8 cellular contexts compared by ENCODE assay signal in genomic region chr19:3505598-3506383, GRCh38. TPM values are rescaled to one million over a fixed set of nuclear protein-coding genes. Genes with fewer than 3 reads are reported as not detected.
A peak's percentile ranks its signal among the peaks of the same experiment; 100 is the strongest.
DNase-seq lines count a peak whose midpoint lies in the region; ATAC-seq and TF ChIP-seq lines count a peak whose summit lies in the region.

Gene FZR1, plus strand, starts transcription at chr19:3506311. Its CDS starts 16,679 bp downstream, at chr19:3522990.

- H3K27ac ChIP-seq in Panc1 (ENCODE audit: low read length) (peak within 1 kb of the TSS; percentile 94), esophagus muscularis mucosa (replicated peaks in 1 of 4) (peak within 1 kb of the TSS; percentile 88 to 92 (median 89))

- CTCF ChIA-PET in Panc1 (lab: Charles Lee) = no interaction called here

- POLR2A ChIA-PET in Panc1 (lab: Charles Lee) = no interaction called here

- H3K4me3 ChIP-seq in Panc1 (ENCODE audit: low read depth in 2 of 2, low read length in 2 of 2) (peak within 1 kb of the TSS; percentile 73), esophagus muscularis mucosa (peak within 1 kb of the TSS; percentile 88 to 100 (median 90))

- ATAC-seq in GM21723 (IDR thresholded peaks at IDR 0.05; ENCODE audit: unreplicated experiment) = peak; percentile 83
- peak; percentile 98 for ATAC-seq in Panc1

- TF ChIP-seq EP300 in esophagus muscularis mucosa (IDR thresholded peaks at IDR 0.05) = no peak

- H3K9me3 ChIP-seq in Panc1 (ENCODE audit: control insufficient read depth, insufficient read depth, low read depth, low read length) (no peaks in the 10 kb centered on the region), esophagus muscularis mucosa (no peaks in the 10 kb centered on the region)

- TF ChIP-seq CTCF in Panc1 (IDR thresholded peaks at IDR 0.05) (no peak), esophagus muscularis mucosa (IDR thresholded peaks at IDR 0.05) (peak in 1 of 3 experiments; percentile 15)

- in situ Hi-C loops in Panc1 (cut with HindIII; ENCODE audit: low pct_unique_long_range_greater_than_20kb, low sequenced_read_pairs) = no loop called here

- H3K4me1 ChIP-seq in Panc1 (ENCODE audit: control insufficient read depth, insufficient read depth, low read length) = no peaks in the 10 kb centered on the region; the same call in 1 of the 2 replicates
- H3K4me1 ChIP-seq in esophagus muscularis mucosa = peaks cover 23 to 54% (median 41%) of the 10 kb centered on the region in 4 donors

- TF ChIP-seq POLR2A in esophagus muscularis mucosa (IDR thresholded peaks at IDR 0.05; ENCODE audit: low read depth) = no peak

- no TSS peak for BruUV-seq in Panc1 (replicated peaks; lab: Mats Ljungman, UMichigan)

- no peaks in the 10 kb centered on the region for H3K27me3 ChIP-seq in Panc1 (ENCODE audit: control insufficient read depth, insufficient read depth, low read length)
- no peaks in the 10 kb centered on the region for H3K27me3 ChIP-seq in esophagus muscularis mucosa

- peak; percentile 98 for DNase-seq in DMS53 (lab: John Stamatoyannopoulos, UW)
- DNase-seq in KG1 (lab: John Stamatoyannopoulos, UW) = peak; percentile 94
- peak; percentile 75 for DNase-seq in Panc1 (ENCODE audit: low read depth, low spot score)
- peak; percentile 100 for DNase-seq in activated T-cell treated with anti-CD3 and anti-CD28 coated beads, Interleukin-2, amount 50 U/mL, for 48 hours
- DNase-seq in esophagus muscularis mucosa (ENCODE audit: extremely low spot score) = peak; percentile 99
- DNase-seq in myocyte (ENCODE audit: low read depth) = peak; percentile 99
- peak; percentile 98 to 99 for DNase-seq in stimulated activated CD8-positive, alpha-beta memory T cell treated with anti-CD3 and anti-CD28 coated beads, Interleukin-7, amount 100 ng/mL, for 48 hours (ENCODE audit: extremely low read depth in 1 of 2, low read depth in 1 of 2)

- peaks cover 3% of the 10 kb centered on the region for H3K36me3 ChIP-seq in Panc1 (ENCODE audit: control insufficient read depth, insufficient read depth, low read length)
- peaks cover 0 to 23% (median 14%) of the 10 kb centered on the region in 4 donors for H3K36me3 ChIP-seq in esophagus muscularis mucosa

- 2% methylated on average over 38 of the region's 79 CpGs for WGBS in esophagus muscularis mucosa

- intact Hi-C loops in Panc1 (cut with micrococcal nuclease; ENCODE audit: unreplicated experiment) = no loop called here
- intact Hi-C loops in esophagus muscularis mucosa (cut with DNase I) = no loop called here

RNA-seq across cellular contexts. Expression of gene FZR1, which starts in this region (rescaled TPM):
- total RNA-seq in Panc1 (2021; ENCODE audit: unreplicated experiment) (48.7 TPM), esophagus muscularis mucosa (10 to 100 TPM; 15.8 to 41.2 (median 31.4) TPM), myocyte (33.8 and 49.4 TPM in 2 replicates)
- polyA plus RNA-seq in Panc1 (2012; ENCODE audit: insufficient read length) = 50.4 TPM
- 39.8 TPM for polyA plus RNA-seq in myocyte (2012)

Comparison
In these comparisons a context has a peak if more than half of its experiments do, and no peak if none do; other contexts are left out.
1. Peak in every context shown above with its lines: DNase-seq, ATAC-seq, H3K4me3 ChIP-seq and H3K27ac ChIP-seq.